Comparison of ENCODE assay signal across 8 cellular contexts in the genomic region with DNA sequence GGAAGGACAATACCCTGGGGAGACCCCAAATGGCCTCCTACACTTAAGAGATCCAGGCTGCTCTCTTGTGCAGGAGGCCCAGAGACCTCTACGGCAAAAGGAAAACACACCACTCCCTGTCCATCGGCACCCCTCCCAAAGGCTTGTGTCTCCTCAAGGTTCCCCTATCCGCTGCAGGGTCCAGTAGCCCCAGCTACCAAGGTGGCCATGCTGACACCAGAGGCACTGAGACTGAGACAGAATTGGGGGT. TPM values are rescaled to one million over a fixed set of nuclear protein-coding genes. Genes with fewer than 3 reads are reported as not detected.
DNase-seq lines count a peak whose midpoint lies in the region; ATAC-seq and TF ChIP-seq lines count a peak whose summit lies in the region.

No MANE protein-coding gene starts in this region.

- H3K4me1 Mint-ChIP-seq in activated T-helper 2 cell treated with anti-CD3 and anti-CD28 coated beads, Interferon-gamma antibody, Interleukin-2, Interleukin-4, amounts not matched to agents 10 μg/mL and 5 μg/mL and 100 μg/mL, durations not matched to agents 14 hours and 24 hours and 36 hours (ENCODE audit: low read depth): peaks cover 40% of the 10 kb centered on the region

- peaks cover 65% of the 10 kb centered on the region for H3K36me3 Mint-ChIP-seq in activated T-helper 2 cell treated with anti-CD3 and anti-CD28 coated beads, Interferon-gamma antibody, Interleukin-2, Interleukin-4, amounts not matched to agents 10 μg/mL and 5 μg/mL and 100 μg/mL, durations not matched to agents 14 hours and 24 hours and 36 hours (ENCODE audit: low read depth)

- H3K4me1 ChIP-seq in iPS-18a (ENCODE audit: control insufficient read depth, low read depth, low read length) (peaks cover 18% of the 10 kb centered on the region), stomach (peaks cover 51 to 84% (median 74%) of the 10 kb centered on the region in 4 donors)

- TF ChIP-seq CTCF in stomach (IDR thresholded peaks at IDR 0.05) (no peak), GM20000 (IDR thresholded peaks at IDR 0.05; ENCODE audit: extremely low read depth, missing control alignments) (no peak)

- no peak for TF ChIP-seq POLR2A in stomach (IDR thresholded peaks at IDR 0.05)

- H3K36me3 ChIP-seq in iPS-18a (ENCODE audit: control insufficient read depth, low read depth, low read length): peaks cover 38% of the 10 kb centered on the region
- H3K36me3 ChIP-seq in stomach: peaks cover 36 to 42% (median 39%) of the 10 kb centered on the region in 4 donors

- no peak for ATAC-seq in HG03135 (IDR thresholded peaks at IDR 0.05; ENCODE audit: unreplicated experiment)

- peak overlapping the region; percentile 91 for H3K9ac ChIP-seq in iPS-18a (ENCODE audit: low read length)

- peak overlapping the region; percentile 91 for H3K4me3 Mint-ChIP-seq in activated T-helper 2 cell treated with anti-CD3 and anti-CD28 coated beads, Interferon-gamma antibody, Interleukin-2, Interleukin-4, amounts not matched to agents 10 μg/mL and 5 μg/mL and 100 μg/mL, durations not matched to agents 14 hours and 24 hours and 36 hours (ENCODE audit: low read depth)

- H3K27me3 Mint-ChIP-seq in activated T-helper 2 cell treated with anti-CD3 and anti-CD28 coated beads, Interferon-gamma antibody, Interleukin-2, Interleukin-4, amounts not matched to agents 10 μg/mL and 5 μg/mL and 100 μg/mL, durations not matched to agents 14 hours and 24 hours and 36 hours (ENCODE audit: low read depth): no peaks in the 10 kb centered on the region

- no peaks in the 10 kb centered on the region for H3K9me3 Mint-ChIP-seq in activated T-helper 2 cell treated with anti-CD3 and anti-CD28 coated beads, Interferon-gamma antibody, Interleukin-2, Interleukin-4, amounts not matched to agents 10 μg/mL and 5 μg/mL and 100 μg/mL, durations not matched to agents 14 hours and 24 hours and 36 hours

- DNase-seq in activated gamma-delta T cell treated with Interleukin-2 at 50 U/mL for 16 hours: peak; percentile 23
- DNase-seq in activated gamma-delta T cell (lab: John Stamatoyannopoulos, UW): no peak
- peak; percentile 39 for DNase-seq in activated T-helper 2 cell treated with anti-CD3 and anti-CD28 coated beads, Interferon-gamma antibody, Interleukin-2, Interleukin-4, amounts not matched to agents 10 μg/mL and 5 μg/mL and 100 μg/mL, durations not matched to agents 14 hours and 24 hours and 36 hours (ENCODE audit: low spot score)
- DNase-seq in stomach: no peak
- no peak for DNase-seq in GM20000 (ENCODE audit: low spot score)
- no peak for DNase-seq in cerebellar nuclear complex (lab: John Stamatoyannopoulos, UW)

- intact Hi-C loops in activated T-helper 2 cell treated with anti-CD3 and anti-CD28 coated beads, Interferon-gamma antibody, Interleukin-2, Interleukin-4, amounts not matched to agents 10 μg/mL and 5 μg/mL and 100 μg/mL, durations not matched to agents 14 hours and 24 hours and 36 hours (cut with micrococcal nuclease): loop anchor here (1.0 to 5.0 kb wide), 6 partner anchors 28 to 432 kb away; a partner anchor contains a TSS
- intact Hi-C loops in stomach (cut with DNase I; ENCODE audit: low total_unique reads): no loop called here

- 0 to 9% (median 2%) methylated on average over 3 of the region's 3 CpGs for WGBS in stomach, 5 donors

- H3K27ac Mint-ChIP-seq in activated T-helper 2 cell treated with anti-CD3 and anti-CD28 coated beads, Interferon-gamma antibody, Interleukin-2, Interleukin-4, amounts not matched to agents 10 μg/mL and 5 μg/mL and 100 μg/mL, durations not matched to agents 14 hours and 24 hours and 36 hours: peak overlapping the region; percentile 100

- TF ChIP-seq EP300 in stomach (IDR thresholded peaks at IDR 0.05): no peak

- H3K4me3 ChIP-seq in iPS-18a (ENCODE audit: low read length) (peak overlapping the region; percentile 95), stomach (peak overlapping the region; percentile 72 to 86 (median 80))

- H3K27me3 ChIP-seq in iPS-18a (ENCODE audit: control insufficient read depth, insufficient read depth, low read length) (no peaks in the 10 kb centered on the region), stomach (no peaks in the 10 kb centered on the region)

- H3K27ac ChIP-seq in iPS-18a (ENCODE audit: low read length) (peak overlapping the region; percentile 91), stomach (peak overlapping the region; percentile 98 to 99 (median 99))

- no peaks in the 10 kb centered on the region for H3K9me3 ChIP-seq in iPS-18a (ENCODE audit: control insufficient read depth, low read depth, low read length)
- H3K9me3 ChIP-seq in stomach: no peaks in the 10 kb centered on the region

RNA-seq across cellular contexts. Expression of a gene that starts 0.6 kb away (rescaled TPM):
- 10.9 and 11.4 TPM in 2 replicates for total RNA-seq in activated T-helper 2 cell treated with anti-CD3 and anti-CD28 coated beads, Interferon-gamma antibody, Interleukin-2, Interleukin-4, amounts not matched to agents 10 μg/mL and 5 μg/mL and 100 μg/mL, durations not matched to agents 14 hours and 24 hours and 36 hours
- 100 to 1,000 TPM in 1 of 5 donors, 10 to 100 TPM in 3, 1 to 10 TPM in 1; 7.5 to 159 (median 36.2) TPM for total RNA-seq in stomach
- polyA plus RNA-seq in stomach: 10 to 100 TPM; 49.7 to 83.4 (median 68.7) TPM

RNA-seq across cellular contexts. Expression of a gene that starts 2.9 kb away (rescaled TPM):
- 62.4 and 67.9 TPM in 2 replicates for total RNA-seq in activated T-helper 2 cell treated with anti-CD3 and anti-CD28 coated beads, Interferon-gamma antibody, Interleukin-2, Interleukin-4, amounts not matched to agents 10 μg/mL and 5 μg/mL and 100 μg/mL, durations not matched to agents 14 hours and 24 hours and 36 hours
- total RNA-seq in stomach: 100 to 1,000 TPM in 1 of 5 donors, 10 to 100 TPM in 3, 1 to 10 TPM in 1; 4.8 to 129 (median 32.2) TPM
- polyA plus RNA-seq in stomach: 10 to 100 TPM; 23.2 to 30.9 (median 28.7) TPM

RNA-seq across cellular contexts. Expression of a gene that starts 27.3 kb away (rescaled TPM):
- 96.7 and 101 TPM in 2 replicates for total RNA-seq in activated T-helper 2 cell treated with anti-CD3 and anti-CD28 coated beads, Interferon-gamma antibody, Interleukin-2, Interleukin-4, amounts not matched to agents 10 μg/mL and 5 μg/mL and 100 μg/mL, durations not matched to agents 14 hours and 24 hours and 36 hours
- total RNA-seq in stomach: 100 to 1,000 TPM in 3 of 5 donors, 10 to 100 TPM in 2; 28.6 to 177 (median 102) TPM
- polyA plus RNA-seq in stomach: 100 to 1,000 TPM in 2 of 3 donors, 10 to 100 TPM in 1; 90.0 to 168 (median 110) TPM

RNA-seq across cellular contexts. Expression of a gene that starts 30.2 kb away (rescaled TPM):
- 3.0 and 3.4 TPM in 2 replicates for total RNA-seq in activated T-helper 2 cell treated with anti-CD3 and anti-CD28 coated beads, Interferon-gamma antibody, Interleukin-2, Interleukin-4, amounts not matched to agents 10 μg/mL and 5 μg/mL and 100 μg/mL, durations not matched to agents 14 hours and 24 hours and 36 hours
- 1 to 10 TPM in 4 of 5 donors, not detected in 1; 1.3 to 2.3 (median 1.6) TPM for total RNA-seq in stomach
- polyA plus RNA-seq in stomach: under 1 TPM; 0.19 to 0.40 (median 0.31) TPM

RNA-seq across cellular contexts. Expression of a gene that starts 31.8 kb away (rescaled TPM):
- total RNA-seq in activated T-helper 2 cell treated with anti-CD3 and anti-CD28 coated beads, Interferon-gamma antibody, Interleukin-2, Interleukin-4, amounts not matched to agents 10 μg/mL and 5 μg/mL and 100 μg/mL, durations not matched to agents 14 hours and 24 hours and 36 hours: 249 and 257 TPM in 2 replicates
- 1,000 to 10,000 TPM in 1 of 5 donors, 100 to 1,000 TPM in 1, 10 to 100 TPM in 3; 37.3 to 1,821 (median 71.6) TPM for total RNA-seq in stomach
- polyA plus RNA-seq in stomach: 10 to 100 TPM; 35.1 to 91.2 (median 51.8) TPM

Comparison
In these comparisons a context has a peak if more than half of its experiments do, and no peak if none do; other contexts are left out.
1. DNase-seq: peak in activated gamma-delta T cell treated with Interleukin-2 at 50 U/mL for 16 hours (single experiment) and activated T-helper 2 cell treated with anti-CD3 and anti-CD28 coated beads, Interferon-gamma antibody, Interleukin-2, Interleukin-4, amounts not matched to agents 10 μg/mL and 5 μg/mL and 100 μg/mL, durations not matched to agents 14 hours and 24 hours and 36 hours (single experiment); none in activated gamma-delta T cell (single experiment), stomach (single experiment), GM20000 (single experiment) and cerebellar nuclear complex (0 of 2).